Comparison of ENCODE assay signal across 7 cellular contexts in the genomic region with DNA sequence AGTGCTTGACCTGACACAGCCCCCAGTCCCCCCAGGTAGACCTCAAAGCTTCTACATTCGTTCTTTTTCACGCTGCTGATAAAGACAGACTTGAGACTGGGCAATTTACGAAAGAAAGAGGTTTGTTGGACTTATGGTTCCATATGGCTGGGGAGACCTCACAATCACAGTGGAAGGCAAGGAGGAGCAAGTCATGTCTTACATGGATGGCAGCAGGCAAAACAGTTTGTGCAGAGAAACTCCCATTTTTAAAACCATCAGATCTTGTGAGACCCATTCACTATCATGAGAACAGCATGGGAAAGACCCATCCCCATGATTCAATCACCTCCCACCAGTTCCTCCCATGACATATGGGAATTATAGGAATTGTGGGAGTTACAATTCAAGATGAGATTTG. TPM values are rescaled to one million over a fixed set of nuclear protein-coding genes. Genes with fewer than 3 reads are reported as not detected.
"Had no signal": no experiment of that assay in that cellular context is flagged by ENCODE, and none has a peak within 500 bp of the region (broad histone marks: within the 10 kb centered on the region; RNA-seq: fewer than 3 reads in every experiment).

No MANE protein-coding gene starts in this region.

RNA-seq across cellular contexts. Expression of gene CSRP3, which starts 52.7 kb away (rescaled TPM):
- total RNA-seq: GM23248, GM23338, H1, H4, H7, H9, HFFc6 had no signal
- polyA plus RNA-seq: GM23248, GM23338, H1 had no signal
